In the genomic region with DNA sequence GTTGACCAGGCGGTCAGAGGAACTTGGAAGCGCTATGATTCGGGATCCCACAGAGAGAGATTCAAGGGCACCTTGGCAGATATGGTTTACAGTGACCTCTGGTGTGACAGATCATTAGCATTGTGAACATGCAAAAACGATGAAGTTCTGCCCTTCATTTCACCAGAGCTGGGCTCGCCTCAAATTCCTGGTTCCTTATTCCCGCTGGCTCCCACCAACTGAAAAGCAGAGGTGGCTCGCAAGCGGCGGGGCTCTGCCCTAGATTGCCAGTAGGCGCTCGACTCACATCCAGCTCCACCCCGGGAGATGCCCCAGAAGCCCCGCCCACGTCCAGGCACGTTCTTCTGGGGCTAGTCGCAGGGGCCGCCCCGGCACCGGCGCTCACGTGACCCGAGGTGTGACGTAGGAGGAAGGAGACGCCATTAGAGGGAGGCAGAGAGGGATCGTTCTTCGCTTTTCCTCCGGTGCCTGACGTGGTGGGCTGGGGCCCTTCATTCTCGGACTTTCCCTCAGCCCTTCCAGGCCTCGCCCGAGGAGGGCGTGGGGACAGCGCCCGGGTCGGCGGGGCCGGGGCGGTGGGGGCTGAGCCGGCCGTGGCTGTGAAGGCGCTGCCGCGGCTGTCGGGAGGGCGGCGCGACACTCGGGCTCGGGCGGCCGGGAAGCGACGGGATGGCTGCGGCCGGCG, we compare ENCODE assay signal across 1 cellular context.
TF ChIP-seq lines count a peak whose summit lies in the region.

TSS of gene RAB21 (plus strand) at position 403 of the 685 bp plus-strand sequence. CDS start at position 670, 267 bp downstream.

TF ChIP-seq in HepG2, 621 proteins besides CTCF, POLR2A, EP300 and RAD21 (continued from another document and continues in another):
- TF ChIP-seq ZBTB40 (IDR thresholded peaks at IDR 0.05) (no peak), ZBTB40 (CRISPR knock-in tag; IDR thresholded peaks at IDR 0.05) (0 out of 2 replicates have a peak, but pooled peaks have one; percentile 59), ZNF737 (CRISPR knock-in tag; IDR thresholded peaks at IDR 0.05; ENCODE audit: borderline replicate concordance) (no peak), PPARG (CRISPR knock-in tag; conservative IDR thresholded peaks at IDR 0.05) (peak; percentile 37; the same call in 1 of the 2 replicates), TBL1XR1 (IDR thresholded peaks at IDR 0.05; ENCODE audit: borderline replicate concordance, low read length, partially characterized antibody) (no peak), CBX5 (CRISPR knock-in tag; IDR thresholded peaks at IDR 0.05; ENCODE audit: borderline replicate concordance) (peak; percentile 63; the same call in 1 of the 2 replicates), STAG1 (CRISPR knock-in tag; IDR thresholded peaks at IDR 0.05) (peak; percentile 10; the same call in 1 of the 2 replicates), AHDC1 (CRISPR knock-in tag; IDR thresholded peaks at IDR 0.05; ENCODE audit: borderline replicate concordance) (peak; percentile 31; the same call in 1 of the 2 replicates), ZNF773 (CRISPR knock-in tag; IDR thresholded peaks at IDR 0.05; ENCODE audit: borderline replicate concordance) (no peak), MED13 (CRISPR knock-in tag; IDR thresholded peaks at IDR 0.05) (peak; percentile 76; the same call in 1 of the 2 replicates), REPIN1 (CRISPR knock-in tag; IDR thresholded peaks at IDR 0.05; ENCODE audit: borderline replicate concordance, low read depth) (no peak; the same call in 1 of the 2 replicates), DBP (CRISPR knock-in tag; IDR thresholded peaks at IDR 0.05; ENCODE audit: not compliant biosample characterization) (peak; percentile 28), HOMEZ (CRISPR knock-in tag; IDR thresholded peaks at IDR 0.05; ENCODE audit: low read depth) (peak; percentile 75), FOXK2 (IDR thresholded peaks at IDR 0.05) (no peak), FIP1L1 (IDR thresholded peaks at IDR 0.05; ENCODE audit: borderline replicate concordance, insufficient read depth, low read depth, low read length) (no peak), CREB3 (CRISPR knock-in tag; IDR thresholded peaks at IDR 0.05) (peak; percentile 70; the same call in 1 of the 2 replicates), CHD4 (IDR thresholded peaks at IDR 0.05; ENCODE audit: borderline replicate concordance, low read length) (no peak), ZNF354B (CRISPR knock-in tag; IDR thresholded peaks at IDR 0.05) (no peak), CBFB (CRISPR knock-in tag; IDR thresholded peaks at IDR 0.05) (peak; percentile 25; the same call in 1 of the 2 replicates), CREB1 (IDR thresholded peaks at IDR 0.05) (peak; percentile 96), CREB1 (CRISPR knock-in tag; IDR thresholded peaks at IDR 0.05) (peak; percentile 95), ZFX (CRISPR knock-in tag; IDR thresholded peaks at IDR 0.05; ENCODE audit: low read depth) (peak; percentile 79), E2F1 (CRISPR knock-in tag; IDR thresholded peaks at IDR 0.05) (peak; percentile 52; the same call in 1 of the 2 replicates)
- TF ChIP-seq, protein P1, sequence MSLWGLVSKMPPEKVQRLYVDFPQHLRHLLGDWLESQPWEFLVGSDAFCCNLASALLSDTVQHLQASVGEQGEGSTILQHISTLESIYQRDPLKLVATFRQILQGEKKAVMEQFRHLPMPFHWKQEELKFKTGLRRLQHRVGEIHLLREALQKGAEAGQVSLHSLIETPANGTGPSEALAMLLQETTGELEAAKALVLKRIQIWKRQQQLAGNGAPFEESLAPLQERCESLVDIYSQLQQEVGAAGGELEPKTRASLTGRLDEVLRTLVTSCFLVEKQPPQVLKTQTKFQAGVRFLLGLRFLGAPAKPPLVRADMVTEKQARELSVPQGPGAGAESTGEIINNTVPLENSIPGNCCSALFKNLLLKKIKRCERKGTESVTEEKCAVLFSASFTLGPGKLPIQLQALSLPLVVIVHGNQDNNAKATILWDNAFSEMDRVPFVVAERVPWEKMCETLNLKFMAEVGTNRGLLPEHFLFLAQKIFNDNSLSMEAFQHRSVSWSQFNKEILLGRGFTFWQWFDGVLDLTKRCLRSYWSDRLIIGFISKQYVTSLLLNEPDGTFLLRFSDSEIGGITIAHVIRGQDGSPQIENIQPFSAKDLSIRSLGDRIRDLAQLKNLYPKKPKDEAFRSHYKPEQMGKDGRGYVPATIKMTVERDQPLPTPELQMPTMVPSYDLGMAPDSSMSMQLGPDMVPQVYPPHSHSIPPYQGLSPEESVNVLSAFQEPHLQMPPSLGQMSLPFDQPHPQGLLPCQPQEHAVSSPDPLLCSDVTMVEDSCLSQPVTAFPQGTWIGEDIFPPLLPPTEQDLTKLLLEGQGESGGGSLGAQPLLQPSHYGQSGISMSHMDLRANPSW (CRISPR knock-in tag; IDR thresholded peaks at IDR 0.05; ENCODE audit: borderline replicate concordance) = 0 out of 2 replicates have a peak, but pooled peaks have one; percentile 31
- TF ChIP-seq, protein P2, sequence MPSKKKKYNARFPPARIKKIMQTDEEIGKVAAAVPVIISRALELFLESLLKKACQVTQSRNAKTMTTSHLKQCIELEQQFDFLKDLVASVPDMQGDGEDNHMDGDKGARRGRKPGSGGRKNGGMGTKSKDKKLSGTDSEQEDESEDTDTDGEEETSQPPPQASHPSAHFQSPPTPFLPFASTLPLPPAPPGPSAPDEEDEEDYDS (CRISPR knock-in tag; IDR thresholded peaks at IDR 0.05) = peak; percentile 76
